ENCODE assay signal across 7 cellular contexts in genomic region chr2:140744379-140744778, GRCh38.
"Had no signal": no experiment of that assay in that cellular context is flagged by ENCODE, and none has a peak within 500 bp of the region (broad histone marks: within the 10 kb centered on the region; RNA-seq: fewer than 3 reads in every experiment).

No MANE protein-coding gene starts in this region.

- DNase-seq: GDM1, GF-D8 had no signal

- ATAC-seq: GM12878 had no signal

- FAIRE-seq: G401.6, GM12878, GM12892, GM18507, GM19239 had no signal

- H3K4me3 ChIP-seq: GM12878 had no signal
